In genomic region chr16:56316545-56316944, GRCh38 we compare ENCODE assay signal across 1 cellular context.
TF ChIP-seq lines count a peak whose summit lies in the region.

No MANE protein-coding gene starts in this region.

TF ChIP-seq in H1, 55 proteins besides CTCF, POLR2A, EP300 and RAD21:
- TF ChIP-seq ZNF274 (IDR thresholded peaks at IDR 0.05; ENCODE audit: borderline replicate concordance, extremely low read depth, low read length) (no peak), RNF2 (IDR thresholded peaks at IDR 0.05; ENCODE audit: borderline replicate concordance, low read depth, low read length, missing control alignments, poor library complexity, severe bottlenecking) (no peak), BCL11A (IDR thresholded peaks at IDR 0.05; ENCODE audit: low read depth in 2 of 2, low read length in 2 of 2) (no peak), JUN (IDR thresholded peaks at IDR 0.05; ENCODE audit: low read depth, low read length) (no peak), EGR1 (IDR thresholded peaks at IDR 0.05; ENCODE audit: borderline replicate concordance, low read depth, low read length) (no peak), FOSL1 (IDR thresholded peaks at IDR 0.05; ENCODE audit: insufficient read depth, low read depth, low read length) (no peak)
- TF ChIP-seq, protein P1, sequence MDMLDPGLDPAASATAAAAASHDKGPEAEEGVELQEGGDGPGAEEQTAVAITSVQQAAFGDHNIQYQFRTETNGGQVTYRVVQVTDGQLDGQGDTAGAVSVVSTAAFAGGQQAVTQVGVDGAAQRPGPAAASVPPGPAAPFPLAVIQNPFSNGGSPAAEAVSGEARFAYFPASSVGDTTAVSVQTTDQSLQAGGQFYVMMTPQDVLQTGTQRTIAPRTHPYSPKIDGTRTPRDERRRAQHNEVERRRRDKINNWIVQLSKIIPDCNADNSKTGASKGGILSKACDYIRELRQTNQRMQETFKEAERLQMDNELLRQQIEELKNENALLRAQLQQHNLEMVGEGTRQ (IDR thresholded peaks at IDR 0.05; ENCODE audit: low read length) = no peak
